In the genomic region with DNA sequence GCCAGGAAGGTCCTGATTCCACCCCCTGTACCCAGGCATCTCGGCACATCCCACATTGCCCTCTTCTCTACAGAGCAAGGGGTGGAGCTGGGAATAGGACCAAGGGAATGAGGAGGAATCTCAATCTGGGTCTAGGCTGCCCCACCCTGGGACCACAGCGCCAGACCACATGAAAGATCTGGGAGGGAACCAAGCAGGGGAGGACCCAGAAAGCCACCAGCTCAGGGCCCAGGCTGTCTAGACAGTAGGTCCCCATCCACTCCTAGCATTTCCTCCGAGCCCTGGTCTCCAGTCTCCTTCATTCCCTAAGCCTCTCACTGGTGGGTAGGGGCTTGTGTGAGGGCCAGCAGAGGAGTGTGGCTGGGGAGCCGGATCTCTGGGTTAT, we compare ENCODE assay signal across 11 cellular contexts. TPM values are rescaled to one million over a fixed set of nuclear protein-coding genes. Genes with fewer than 3 reads are reported as not detected.
DNase-seq lines count a peak whose midpoint lies in the region; ATAC-seq and TF ChIP-seq lines count a peak whose summit lies in the region.
"Had no signal": no experiment of that assay in that cellular context is flagged by ENCODE, and none has a peak within 500 bp of the region (broad histone marks: within the 10 kb centered on the region; RNA-seq: fewer than 3 reads in every experiment).

No MANE protein-coding gene starts in this region.

- no peaks in the 10 kb centered on the region for H3K27me3 ChIP-seq in duodenal mucosa (ENCODE audit: control insufficient read depth in 1 of 2, insufficient read depth in 2 of 2, low read length in 2 of 2)
- no peaks in the 10 kb centered on the region for H3K27me3 ChIP-seq in tibial nerve

- H3K4me1 Mint-ChIP-seq in stimulated activated memory B cell treated with anti-CD40 and anti-IgM and Interleukin-4, amounts not matched to agents 10 μg/mL and 1 μg/mL and 100 μg/mL, for 72 hours: peaks cover 9% of the 10 kb centered on the region

- H3K9me3 ChIP-seq in duodenal mucosa (ENCODE audit: control insufficient read depth in 1 of 2, low read length in 2 of 2) (no peaks in the 10 kb centered on the region), tibial nerve (no peaks in the 10 kb centered on the region)

- TF ChIP-seq POLR2A in tibial nerve (IDR thresholded peaks at IDR 0.05): no peak

- peaks cover 76% of the 10 kb centered on the region for H3K27me3 Mint-ChIP-seq in stimulated activated memory B cell treated with anti-CD40 and anti-IgM and Interleukin-4, amounts not matched to agents 10 μg/mL and 1 μg/mL and 100 μg/mL, for 72 hours

- H3K4me3 ChIP-seq in duodenal mucosa (ENCODE audit: low read depth in 1 of 2, low read length in 2 of 2) (no peak overlapping the region), tibial nerve (peak overlapping the region in 2 of 4 donors; percentile 7 to 15)

- peaks cover 0 to 11% of the 10 kb centered on the region in 2 donors for H3K36me3 ChIP-seq in duodenal mucosa (ENCODE audit: control insufficient read depth in 1 of 2, insufficient read depth in 2 of 2, low read length in 2 of 2)
- peaks cover 5 to 41% (median 9%) of the 10 kb centered on the region in 3 donors for H3K36me3 ChIP-seq in tibial nerve

- H3K9me3 Mint-ChIP-seq in stimulated activated memory B cell treated with anti-CD40 and anti-IgM and Interleukin-4, amounts not matched to agents 10 μg/mL and 1 μg/mL and 100 μg/mL, for 72 hours: no peaks in the 10 kb centered on the region
- H3K9me3 Mint-ChIP-seq: activated naive CD4-positive, alpha-beta T cell treated with anti-CD3 and anti-CD28 coated beads, Interleukin-2, amount 10 ng/mL, durations not matched to agents 7 days and 5 days had no signal

- no peak for TF ChIP-seq CTCF in tibial nerve (IDR thresholded peaks at IDR 0.05)

- no peak overlapping the region for H3K4me3 Mint-ChIP-seq in stimulated activated memory B cell treated with anti-CD40 and anti-IgM and Interleukin-4, amounts not matched to agents 10 μg/mL and 1 μg/mL and 100 μg/mL, for 72 hours
- H3K4me3 Mint-ChIP-seq: activated naive CD4-positive, alpha-beta T cell treated with anti-CD3 and anti-CD28 coated beads, Interleukin-2, amount 10 ng/mL, durations not matched to agents 7 days and 5 days had no signal

- H3K27ac Mint-ChIP-seq in stimulated activated memory B cell treated with anti-CD40 and anti-IgM and Interleukin-4, amounts not matched to agents 10 μg/mL and 1 μg/mL and 100 μg/mL, for 72 hours: no peak overlapping the region
- H3K27ac Mint-ChIP-seq: activated naive CD4-positive, alpha-beta T cell treated with anti-CD3 and anti-CD28 coated beads, Interleukin-2, amount 10 ng/mL, durations not matched to agents 7 days and 5 days had no signal

- H3K4me1 ChIP-seq in duodenal mucosa (ENCODE audit: control insufficient read depth in 1 of 2, insufficient read depth in 2 of 2, low read length in 2 of 2): peaks cover 29 to 43% of the 10 kb centered on the region in 2 donors
- H3K4me1 ChIP-seq in tibial nerve: peaks cover 5 to 94% (median 74%) of the 10 kb centered on the region in 4 donors

- peak overlapping the region; percentile 11 to 12 for H3K9ac ChIP-seq in duodenal mucosa (ENCODE audit: low read depth in 1 of 2, low read length in 2 of 2)

- no peak for ATAC-seq in HG03520 (IDR thresholded peaks at IDR 0.05; ENCODE audit: unreplicated experiment)
- ATAC-seq in stimulated activated memory B cell treated with anti-CD40 and anti-IgM and Interleukin-4, amounts not matched to agents 10 μg/mL and 1 μg/mL and 100 μg/mL, for 72 hours: no peak
- no peak for ATAC-seq in GM19467 (IDR thresholded peaks at IDR 0.05; ENCODE audit: unreplicated experiment)

- WGBS in tibial nerve, 2 donors: 3 to 24% methylated on average over 3 to 4 of the region's 4 CpGs

- TF ChIP-seq EP300 in tibial nerve (IDR thresholded peaks at IDR 0.05): peak in 1 of 2 donors; percentile 20

- H3K27ac ChIP-seq in duodenal mucosa (ENCODE audit: low read depth, low read length) (peak overlapping the region; percentile 79), tibial nerve (peak overlapping the region; percentile 61 to 99 (median 86))

- DNase-seq in NCI-H226 (peak; percentile 86), medulla oblongata (ENCODE audit: extremely low spot score) (peak; percentile 31), tibial nerve (ENCODE audit: low spot score in 2 of 2) (peak; percentile 62 to 74), NCI-H748 (lab: John Stamatoyannopoulos, UW; ENCODE audit: unreplicated experiment) (no peak)
- DNase-seq: activated naive CD4-positive, alpha-beta T cell treated with anti-CD3 and anti-CD28 coated beads, Interleukin-2, amount 10 ng/mL, durations not matched to agents 7 days and 5 days; naive B cell; RPMI8226 had no signal

- peaks cover 17% of the 10 kb centered on the region for H3K36me3 Mint-ChIP-seq in stimulated activated memory B cell treated with anti-CD40 and anti-IgM and Interleukin-4, amounts not matched to agents 10 μg/mL and 1 μg/mL and 100 μg/mL, for 72 hours
- H3K36me3 Mint-ChIP-seq: activated naive CD4-positive, alpha-beta T cell treated with anti-CD3 and anti-CD28 coated beads, Interleukin-2, amount 10 ng/mL, durations not matched to agents 7 days and 5 days; naive B cell had no signal

RNA-seq across cellular contexts. Expression of a gene that starts 11.6 kb away (rescaled TPM):
- total RNA-seq in tibial nerve: 100 to 1,000 TPM; 299 to 365 (median 323) TPM

RNA-seq across cellular contexts. Expression of a gene that starts 46.8 kb away (rescaled TPM):
- total RNA-seq in tibial nerve: 10 to 100 TPM; 74.3 to 94.8 (median 88.5) TPM

RNA-seq across cellular contexts. Expression of a gene that starts 53.3 kb away (rescaled TPM):
- 10 to 100 TPM; 30.3 to 44.4 (median 35.4) TPM for total RNA-seq in tibial nerve
